20 cellular contexts compared by ENCODE assay signal in genomic region chr4:38530486-38530885, GRCh38.
"Had no signal": no experiment of that assay in that cellular context is flagged by ENCODE, and none has a peak within 500 bp of the region (broad histone marks: within the 10 kb centered on the region; RNA-seq: fewer than 3 reads in every experiment).

No MANE protein-coding gene starts in this region.

- H3K9me3 Mint-ChIP-seq: activated CD4-positive, alpha-beta memory T cell treated with anti-CD3 and anti-CD28 coated beads, Interleukin-2, amount 10 ng/mL, durations not matched to agents 7 days and 5 days had no signal

- H3K4me1 ChIP-seq: ascending aorta had no signal

- H3K36me3 ChIP-seq: adrenal gland, ascending aorta, brain microvascular endothelial cell, gastroesophageal sphincter, heart left ventricle, ovary, suprapubic skin, tibial nerve had no signal

- FAIRE-seq: colon had no signal

- H3K36me3 Mint-ChIP-seq: activated naive CD8-positive, alpha-beta T cell; natural killer cell had no signal

- H3K27me3 Mint-ChIP-seq: activated naive CD8-positive, alpha-beta T cell; stimulated activated naive CD8-positive, alpha-beta T cell treated with anti-CD3 and anti-CD28 coated beads, Interleukin-15, amount 100 ng/mL, for 72 hours had no signal

- H3K27me3 ChIP-seq: adrenal gland, ascending aorta, brain microvascular endothelial cell, gastroesophageal sphincter, heart left ventricle, ovary, suprapubic skin, tibial nerve had no signal

- H3K4me3 Mint-ChIP-seq: activated CD4-positive, alpha-beta memory T cell treated with anti-CD3 and anti-CD28 coated beads, Interleukin-2, amount 10 ng/mL, durations not matched to agents 7 days and 5 days; activated CD8-positive, alpha-beta memory T cell treated with anti-CD3 and anti-CD28 coated beads, Interleukin-2, amount 10 ng/mL, durations not matched to agents 7 days and 5 days had no signal

- H3K4me3 ChIP-seq: adrenal gland, ascending aorta, dorsolateral prefrontal cortex, gastroesophageal sphincter, heart left ventricle, ovary, suprapubic skin, tibial nerve had no signal

- H3K9me3 ChIP-seq: adrenal gland, ascending aorta, gastroesophageal sphincter, heart left ventricle, ovary, suprapubic skin, tibial nerve had no signal

- H3K27ac ChIP-seq: ascending aorta, brain microvascular endothelial cell, ovary, suprapubic skin, tibial nerve had no signal

- DNase-seq: activated T-cell treated with anti-CD3 and anti-CD28 coated beads for 4 hours, dorsolateral prefrontal cortex, heart left ventricle, islet precursor cell, left cardiac atrium, midbrain, natural killer cell, ovary, T1000 had no signal
